14 cellular contexts compared by ENCODE assay signal in the genomic region with DNA sequence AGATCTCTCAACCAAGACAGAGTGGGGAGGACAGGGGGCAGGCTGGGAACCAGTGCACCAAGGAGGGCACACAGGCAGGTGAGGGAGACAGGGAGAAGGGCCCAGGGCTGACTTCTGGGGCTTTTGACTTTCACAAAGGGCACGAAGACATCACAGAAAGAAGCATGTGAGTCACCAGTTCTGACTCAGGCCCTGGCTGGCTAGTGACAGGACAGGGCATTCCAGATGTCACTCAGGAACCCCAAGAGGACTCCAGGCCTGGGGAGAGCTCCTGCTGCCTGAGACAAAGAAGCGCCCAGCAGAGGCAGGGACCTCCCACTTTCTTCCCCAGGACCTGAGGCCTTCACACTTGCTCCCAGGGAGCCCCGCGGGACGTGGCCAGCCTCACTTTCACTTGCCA.
DNase-seq lines count a peak whose midpoint lies in the region; ATAC-seq and TF ChIP-seq lines count a peak whose summit lies in the region.
"Had no signal": no experiment of that assay in that cellular context is flagged by ENCODE, and none has a peak within 500 bp of the region (broad histone marks: within the 10 kb centered on the region; RNA-seq: fewer than 3 reads in every experiment).

No MANE protein-coding gene starts in this region.

- peak; percentile 14 to 36 for ATAC-seq in activated T-cell treated with anti-CD3 and anti-CD28 coated beads, Interleukin-2, amount 50 U/mL, for 72 hours (replicated peaks in 1 of 2)
- ATAC-seq in upper lobe of right lung (peak; percentile 3), GM19351 (IDR thresholded peaks at IDR 0.05; ENCODE audit: unreplicated experiment) (no peak)

- no peak for TF ChIP-seq CTCF in upper lobe of right lung (IDR thresholded peaks at IDR 0.05)

- H3K4me1 Mint-ChIP-seq in activated T-cell treated with anti-CD3 and anti-CD28 coated beads, Interleukin-2, amount 50 U/mL, for 72 hours (ENCODE audit: low read depth) = no peaks in the 10 kb centered on the region
- H3K4me1 Mint-ChIP-seq in immature natural killer cell = no peaks in the 10 kb centered on the region
- H3K4me1 Mint-ChIP-seq: activated naive CD4-positive, alpha-beta T cell treated with anti-CD3 and anti-CD28 coated beads, Interleukin-2, amount 50 U/mL, for 24 hours; naive B cell had no signal

- H3K9me3 ChIP-seq in upper lobe of right lung = no peaks in the 10 kb centered on the region
- H3K9me3 ChIP-seq: heart left ventricle had no signal

- no peaks in the 10 kb centered on the region for H3K9me3 Mint-ChIP-seq in activated T-cell treated with anti-CD3 and anti-CD28 coated beads, Interleukin-2, amount 50 U/mL, for 72 hours
- peaks cover 0 to 1% (median 0%) of the 10 kb centered on the region in 6 donors for H3K9me3 Mint-ChIP-seq in immature natural killer cell
- H3K9me3 Mint-ChIP-seq: activated naive CD4-positive, alpha-beta T cell treated with anti-CD3 and anti-CD28 coated beads, Interleukin-2, amount 50 U/mL, for 24 hours; stimulated activated naive CD8-positive, alpha-beta T cell treated with anti-CD3 and anti-CD28 coated beads, Interleukin-15, amount 100 ng/mL, for 72 hours had no signal

- H3K27me3 Mint-ChIP-seq in activated T-cell treated with anti-CD3 and anti-CD28 coated beads, Interleukin-2, amount 50 U/mL, for 72 hours (ENCODE audit: low read depth) = peaks cover 12% of the 10 kb centered on the region
- H3K27me3 Mint-ChIP-seq in immature natural killer cell (ENCODE audit: low read depth in 3 of 3) = peaks cover 3% of the 10 kb centered on the region in 3 donors

- H3K4me3 ChIP-seq in upper lobe of right lung = no peak overlapping the region

- in situ Hi-C loops in KBM-7 (cut with MboI; ENCODE audit: low pct_unique_long_range_greater_than_20kb, low sequenced_read_pairs) = loop anchor here (25.0 kb wide), 1 partner anchor 938 kb away; no protein-coding TSS in a partner anchor

- intact Hi-C loops in upper lobe of right lung (cut with DNase I) = loop anchor here (10.0 kb wide), 1 partner anchor 951 kb away; no protein-coding TSS in a partner anchor

- no peak overlapping the region for H3K27ac Mint-ChIP-seq in activated T-cell treated with anti-CD3 and anti-CD28 coated beads, Interleukin-2, amount 50 U/mL, for 72 hours
- H3K27ac Mint-ChIP-seq in immature natural killer cell = no peak overlapping the region
- H3K27ac Mint-ChIP-seq: activated naive CD4-positive, alpha-beta T cell treated with anti-CD3 and anti-CD28 coated beads, Interleukin-2, amount 50 U/mL, for 24 hours; stimulated activated naive CD8-positive, alpha-beta T cell treated with anti-CD3 and anti-CD28 coated beads, Interleukin-15, amount 100 ng/mL, for 72 hours had no signal

- no peaks in the 10 kb centered on the region for H3K36me3 Mint-ChIP-seq in activated T-cell treated with anti-CD3 and anti-CD28 coated beads, Interleukin-2, amount 50 U/mL, for 72 hours (ENCODE audit: insufficient read depth in 2 of 2)
- no peaks in the 10 kb centered on the region for H3K36me3 Mint-ChIP-seq in immature natural killer cell
- H3K36me3 Mint-ChIP-seq: activated naive CD4-positive, alpha-beta T cell treated with anti-CD3 and anti-CD28 coated beads, Interleukin-2, amount 50 U/mL, for 24 hours; naive B cell had no signal

- DNase-seq in activated T-cell treated with anti-CD3 and anti-CD28 coated beads, Interleukin-2, amount 50 U/mL, for 72 hours = no peak
- DNase-seq in activated T-cell treated with anti-CD3 and anti-CD28 coated beads for 4 hours = no peak
- peak; percentile 26 for DNase-seq in NCI-H69 (lab: John Stamatoyannopoulos, UW)
- peak; percentile 4 for DNase-seq in glomerular visceral epithelial cell (ENCODE audit: extremely low spot score)
- no peak for DNase-seq in upper lobe of right lung
- DNase-seq in immature natural killer cell = no peak
- DNase-seq in KBM-7 = no peak
- DNase-seq: naive B cell; NCI-H1092 treated with DMSO at 0.1 percent for 48 hours; stimulated activated naive CD8-positive, alpha-beta T cell treated with anti-CD3 and anti-CD28 coated beads, Interleukin-15, amount 100 ng/mL, for 72 hours; WERI-Rb-1 had no signal

- H3K4me1 ChIP-seq in upper lobe of right lung = no peaks in the 10 kb centered on the region

- H3K36me3 ChIP-seq in upper lobe of right lung = no peaks in the 10 kb centered on the region
- H3K36me3 ChIP-seq: heart left ventricle, WERI-Rb-1 had no signal

- H3K27ac ChIP-seq in upper lobe of right lung = no peak overlapping the region
- H3K27ac ChIP-seq: heart left ventricle had no signal

- H3K4me3 Mint-ChIP-seq in activated T-cell treated with anti-CD3 and anti-CD28 coated beads, Interleukin-2, amount 50 U/mL, for 72 hours = no peak overlapping the region
- H3K4me3 Mint-ChIP-seq in immature natural killer cell = no peak overlapping the region
- H3K4me3 Mint-ChIP-seq: activated naive CD4-positive, alpha-beta T cell treated with anti-CD3 and anti-CD28 coated beads, Interleukin-2, amount 50 U/mL, for 24 hours; naive B cell had no signal

- no peaks in the 10 kb centered on the region for H3K27me3 ChIP-seq in upper lobe of right lung

Comparison
In these comparisons a context has a peak if more than half of its experiments do, and no peak if none do; other contexts are left out.
1. DNase-seq: peak in NCI-H69 (single experiment) and glomerular visceral epithelial cell (single experiment); none in activated T-cell treated with anti-CD3 and anti-CD28 coated beads, Interleukin-2, amount 50 U/mL, for 72 hours (0 of 2), activated T-cell treated with anti-CD3 and anti-CD28 coated beads for 4 hours (single experiment), upper lobe of right lung (single experiment), immature natural killer cell (0 of 3) and KBM-7 (single experiment).